Comparison of ENCODE assay signal across 8 cellular contexts in the genomic region with DNA sequence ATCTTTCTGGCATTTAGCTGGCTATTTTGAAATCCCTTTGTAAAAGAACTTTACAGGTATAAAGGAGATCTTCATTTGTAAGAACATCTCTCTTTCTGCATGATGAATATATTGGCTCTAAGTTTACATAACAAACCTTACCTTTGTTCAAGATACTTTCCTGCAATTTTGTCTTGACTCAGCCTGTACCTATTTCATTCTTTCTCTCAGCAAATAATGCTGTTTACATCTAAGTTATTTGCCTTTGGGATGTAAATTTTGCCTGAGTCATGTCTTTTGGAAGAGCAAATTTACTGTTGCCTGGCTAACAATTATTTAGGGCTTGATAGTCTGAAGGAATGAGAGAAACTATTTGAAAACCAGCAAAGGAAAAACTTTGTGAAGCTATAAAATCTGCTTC.
DNase-seq lines count a peak whose midpoint lies in the region; ATAC-seq, FAIRE-seq and TF ChIP-seq lines count a peak whose summit lies in the region.
"Not testable (repeated sequence)": the region's sequence is repeated elsewhere in the genome, so short reads cannot be mapped to it uniquely, and the experiment has no call there.

No MANE protein-coding gene starts in this region.

- H3K4me1 Mint-ChIP-seq in astrocyte (ENCODE audit: low read depth, unreplicated experiment), result not testable (repeated sequence)

- BruUV-seq in PC-3 (replicated peaks; lab: Mats Ljungman, UMichigan); endothelial cell of umbilical vein (replicated peaks; lab: Mats Ljungman, UMichigan): not testable (repeated sequence)

- H3K36me3 Mint-ChIP-seq in astrocyte (ENCODE audit: low read depth, unreplicated experiment), result not testable (repeated sequence)

- H4K20me1 ChIP-seq in PC-3 (ENCODE audit: low read length); astrocyte (ENCODE audit: insufficient read depth, low read length); endothelial cell of umbilical vein (replicated peaks; ENCODE audit: control insufficient read depth, extremely low read depth, insufficient read depth, low read length): not testable (repeated sequence)

- not testable (repeated sequence) for H3K9me3 Mint-ChIP-seq in astrocyte (ENCODE audit: unreplicated experiment)

- not testable (repeated sequence) for H3K36me3 ChIP-seq in HUES6 (ENCODE audit: control insufficient read depth, insufficient read depth, low read length); PC-3 (ENCODE audit: low read depth, low read length); astrocyte (ENCODE audit: insufficient read depth, low read length); bronchial epithelial cell (ENCODE audit: control insufficient read depth, insufficient read depth, low read length); endothelial cell of umbilical vein (ENCODE audit: control insufficient read depth in 2 of 2, extremely low read depth in 1 of 2, insufficient read depth in 2 of 2, low read length in 2 of 2)

- H3K4me3 Mint-ChIP-seq in astrocyte (ENCODE audit: unreplicated experiment), result not testable (repeated sequence)

- not testable (repeated sequence) for TF ChIP-seq CTCF in A549 (IDR thresholded peaks at IDR 0.05); PC-3 (conservative IDR thresholded peaks at IDR 0.05; ENCODE audit: low read depth, low read length); astrocyte (IDR thresholded peaks at IDR 0.05; ENCODE audit: insufficient read depth, low read depth, low read length); bronchial epithelial cell (IDR thresholded peaks at IDR 0.05; ENCODE audit: insufficient read depth, low read length, severe bottlenecking); endothelial cell of umbilical vein (IDR thresholded peaks at IDR 0.05; ENCODE audit: extremely low read depth in 1 of 2, insufficient read depth in 1 of 2, low read depth in 1 of 2, low read length in 2 of 2)

- H3K27ac Mint-ChIP-seq in astrocyte (ENCODE audit: unreplicated experiment), result not testable (repeated sequence)

- H3K27ac ChIP-seq in A549; PC-3 (ENCODE audit: low read length); astrocyte (ENCODE audit: low read depth, low read length); endothelial cell of umbilical vein (ENCODE audit: insufficient read depth, low read depth, low read length): not testable (repeated sequence)
- H3K27ac ChIP-seq in HUES6 (ENCODE audit: low read depth, low read length), result peak overlapping the region; percentile 68; the same call in 1 of the 2 replicates

- TF ChIP-seq EP300 in A549 (IDR thresholded peaks at IDR 0.05), result not testable (repeated sequence)

- not testable (repeated sequence) for H3K9me1 ChIP-seq in endothelial cell of umbilical vein (replicated peaks; ENCODE audit: control insufficient read depth, extremely low read depth, insufficient read depth, low read length)

- not testable (repeated sequence) for H3K4me3 ChIP-seq in A549; HUES6 (ENCODE audit: low read depth, low read length); PC-3 (ENCODE audit: low read length); astrocyte (ENCODE audit: insufficient read depth, low read depth, low read length); bronchial epithelial cell (ENCODE audit: low read depth, low read length); endothelial cell of umbilical vein (replicated peaks in 1 of 3; ENCODE audit: insufficient read depth in 1 of 3, low read depth in 1 of 3, low read length in 3 of 3)

- H2AFZ ChIP-seq in PC-3 (ENCODE audit: low read length); astrocyte (ENCODE audit: low read depth, low read length); endothelial cell of umbilical vein (ENCODE audit: low read depth, low read length): not testable (repeated sequence)

- intact Hi-C loops in PC-3 (cut with micrococcal nuclease); endothelial cell of umbilical vein (cut with micrococcal nuclease): not testable (repeated sequence)

- dilution Hi-C loops in endothelial cell of umbilical vein (cut with MboI; ENCODE audit: extremely low pct_ligation_motif_present, low sequenced_read_pairs), result not testable (repeated sequence)

- not testable (repeated sequence) for H3K9ac ChIP-seq in HUES6 (ENCODE audit: low read length); PC-3 (ENCODE audit: low read length); astrocyte (ENCODE audit: low read length); endothelial cell of umbilical vein (replicated peaks; ENCODE audit: extremely low read depth, insufficient read depth, low read length)

- H3K27me3 ChIP-seq in HUES6 (ENCODE audit: control insufficient read depth, insufficient read depth, low read length); PC-3 (ENCODE audit: low read length); astrocyte (ENCODE audit: insufficient read depth, low read length); bronchial epithelial cell (ENCODE audit: control insufficient read depth, insufficient read depth, low read length); endothelial cell of umbilical vein (ENCODE audit: control insufficient read depth in 2 of 2, insufficient read depth in 2 of 2, low read length in 2 of 2): not testable (repeated sequence)

- not testable (repeated sequence) for TF ChIP-seq RAD21 in A549 (conservative IDR thresholded peaks at IDR 0.05 in 1 of 2, IDR thresholded peaks at IDR 0.05 in 1 of 2)

- not testable (repeated sequence) for TF ChIP-seq POLR2A in A549 (IDR thresholded peaks at IDR 0.05; ENCODE audit: low read length); H54 (IDR thresholded peaks at IDR 0.05; ENCODE audit: low read depth, low read length); endothelial cell of umbilical vein (IDR thresholded peaks at IDR 0.05; ENCODE audit: low read depth, low read length)

- FAIRE-seq in A549 (lab: Jason Lieb, UNC) (peak; percentile 90), GM18507 (lab: Jason Lieb, UNC) (peak; percentile 12), H54 (lab: Jason Lieb, UNC) (peak; percentile 83), astrocyte (lab: Jason Lieb, UNC) (peak; percentile 87), bronchial epithelial cell (lab: Jason Lieb, UNC) (peak; percentile 80), endothelial cell of umbilical vein (lab: Jason Lieb, UNC) (peak; percentile 46)

- not testable (repeated sequence) for ATAC-seq in A549
- peak; percentile 65 for ATAC-seq in PC-3

- H3K9me3 ChIP-seq in A549; HUES6 (ENCODE audit: control insufficient read depth, insufficient read depth, low read depth, low read length); PC-3 (ENCODE audit: low read length); astrocyte (ENCODE audit: insufficient read depth, low read depth, low read length); endothelial cell of umbilical vein (replicated peaks; ENCODE audit: control insufficient read depth, insufficient read depth, low read length): not testable (repeated sequence)

- not testable (repeated sequence) for H3K79me2 ChIP-seq in PC-3 (ENCODE audit: low read length); astrocyte (ENCODE audit: insufficient read depth, low read length); endothelial cell of umbilical vein (ENCODE audit: control insufficient read depth, insufficient read depth, low read length)

- H3K27me3 Mint-ChIP-seq in astrocyte (ENCODE audit: low read depth, unreplicated experiment), result not testable (repeated sequence)

- CTCF ChIA-PET in A549 (lab: Yijun Ruan, JAX); PC-3 (lab: Charles Lee); endothelial cell of umbilical vein (lab: Charles Lee): not testable (repeated sequence)

- H3K4me1 ChIP-seq in A549; HUES6 (ENCODE audit: control insufficient read depth, insufficient read depth, low read length); PC-3 (ENCODE audit: insufficient read depth, low read length); astrocyte (ENCODE audit: insufficient read depth, low read length); endothelial cell of umbilical vein (ENCODE audit: control insufficient read depth, extremely low read depth, insufficient read depth, low read length): not testable (repeated sequence)

- POLR2A ChIA-PET in A549 (lab: Yijun Ruan, JAX); PC-3 (lab: Charles Lee; ENCODE audit: unreplicated experiment); endothelial cell of umbilical vein (lab: Charles Lee): not testable (repeated sequence)

- not testable (repeated sequence) for DNase-seq in A549 (ENCODE audit: low read depth in 1 of 2, low spot score in 1 of 2); GM18507 (ENCODE audit: extremely low spot score, insufficient read length, low read depth); H54 (ENCODE audit: insufficient read length, low spot score); PC-3; astrocyte (ENCODE audit: low read depth); bronchial epithelial cell (ENCODE audit: low read depth); endothelial cell of umbilical vein (ENCODE audit: low read depth, low spot score)

- H3F3A ChIP-seq in PC-3 (ENCODE audit: low read length, unreplicated experiment), result not testable (repeated sequence)

- H3K4me2 ChIP-seq in A549; PC-3 (ENCODE audit: low read length); astrocyte (ENCODE audit: low read length); endothelial cell of umbilical vein (ENCODE audit: insufficient read depth, low read length): not testable (repeated sequence)

- not testable (repeated sequence) for H3K9me2 ChIP-seq in PC-3 (replicated peaks; ENCODE audit: low read length)
